In the genomic region with DNA sequence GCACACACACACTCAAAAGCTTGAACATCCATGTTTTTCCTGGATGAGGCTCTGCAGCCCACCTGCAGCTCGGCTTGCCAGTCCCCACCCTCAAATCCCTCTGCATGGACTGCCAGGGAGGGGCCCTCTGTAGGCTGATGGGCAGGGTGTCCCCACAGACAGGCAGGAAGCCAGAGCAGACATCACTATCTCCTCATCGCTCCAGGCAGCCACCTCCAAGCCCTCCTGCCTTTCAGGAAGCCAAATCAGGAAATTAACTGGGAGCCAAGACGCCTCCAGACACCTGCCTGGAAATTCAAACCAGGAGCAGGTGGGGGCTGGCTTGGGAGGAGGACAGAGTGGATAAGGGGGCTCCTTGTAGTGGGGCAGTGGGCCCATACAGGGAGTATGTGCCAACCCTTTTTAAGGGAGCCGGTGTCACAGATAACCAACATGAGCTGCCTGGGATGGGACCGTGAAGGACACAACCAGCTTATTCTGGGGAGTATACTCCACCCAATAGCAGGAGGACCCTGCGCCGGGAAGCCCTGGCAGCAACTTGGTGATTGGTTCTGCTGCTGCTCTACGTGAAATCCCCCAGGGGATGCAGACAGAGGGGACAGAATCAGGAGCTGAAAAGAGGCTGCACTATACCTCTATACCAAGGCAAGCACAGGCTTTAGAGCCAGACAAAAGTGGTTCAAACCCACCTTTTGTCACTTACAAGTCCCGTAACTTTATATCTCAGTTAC, we compare ENCODE assay signal across 27 cellular contexts.
"Had no signal": no experiment of that assay in that cellular context is flagged by ENCODE, and none has a peak within 500 bp of the region (broad histone marks: within the 10 kb centered on the region; RNA-seq: fewer than 3 reads in every experiment).

No MANE protein-coding gene starts in this region.

- ATAC-seq: body of pancreas; gastrocnemius medialis; left cardiac atrium; sciatic nerve; stimulated activated effector memory CD8-positive, alpha-beta T cell treated with anti-CD3 and anti-CD28 coated beads, Interleukin-12 subunit alpha, Interleukin-12 subunit beta, amount 100 ng/mL, for 72 hours had no signal

- H3K27me3 ChIP-seq: adrenal gland, body of pancreas, gastrocnemius medialis had no signal

- H2AFZ ChIP-seq: hepatocyte had no signal

- H3K4me2 ChIP-seq: hepatocyte had no signal

- H3K36me3 ChIP-seq: adrenal gland, gastrocnemius medialis, thoracic aorta had no signal

- H3K4me1 ChIP-seq: adrenal gland, body of pancreas, gastrocnemius medialis had no signal

- H3K27ac ChIP-seq: adrenal gland, body of pancreas, coronary artery, gastrocnemius medialis, hepatocyte, skin epidermis, thoracic aorta had no signal

- H3K4me3 ChIP-seq: adrenal gland, body of pancreas, coronary artery, dorsolateral prefrontal cortex, gastrocnemius medialis, hepatocyte, skin epidermis, thoracic aorta had no signal

- DNase-seq: activated CD4-positive, alpha-beta T cell treated with anti-CD3 and anti-CD28 coated beads for 48 hours; activated CD4-positive, alpha-beta T cell treated with anti-CD3 and anti-CD28 coated beads, Interleukin-2, amount 50 U/mL, for 48 hours; activated CD4-positive, CD25-positive, alpha-beta regulatory T cell; activated CD8-positive, alpha-beta memory T cell treated with anti-CD3 and anti-CD28 coated beads, Interleukin-2, amount 50 U/mL, for 4 hours; activated effector memory CD4-positive, alpha-beta T cell treated with anti-CD3 and anti-CD28 coated beads, Interleukin-2, amount 50 U/mL, for 16 hours; activated naive CD4-positive, alpha-beta T cell treated with anti-CD3 and anti-CD28 coated beads for 36 hours; activated naive CD8-positive, alpha-beta T cell treated with anti-CD3 and anti-CD28 coated beads for 36 hours; activated T-cell treated with anti-CD3 and anti-CD28 coated beads, Interleukin-2, amount 50 U/mL, for 1 hour; adrenal gland; aorta; body of pancreas; effector memory CD4-positive, alpha-beta T cell; gastrocnemius medialis; glutamatergic neuron; left cardiac atrium; mammary epithelial cell; naive B cell; stimulated activated CD4-positive, alpha-beta T cell treated with anti-CD3 and anti-CD28 coated beads, Interleukin-12 subunit alpha, Interleukin-12 subunit beta, amount 100 ng/mL, for 4 hours; stimulated activated CD4-positive, alpha-beta T cell treated with anti-CD3 and anti-CD28 coated beads, Interleukin-4, amount 100 ng/mL, for 24 hours; trophoblast cell had no signal

- H3K9me3 ChIP-seq: adrenal gland, body of pancreas, gastrocnemius medialis, thoracic aorta had no signal
